In the genomic region with DNA sequence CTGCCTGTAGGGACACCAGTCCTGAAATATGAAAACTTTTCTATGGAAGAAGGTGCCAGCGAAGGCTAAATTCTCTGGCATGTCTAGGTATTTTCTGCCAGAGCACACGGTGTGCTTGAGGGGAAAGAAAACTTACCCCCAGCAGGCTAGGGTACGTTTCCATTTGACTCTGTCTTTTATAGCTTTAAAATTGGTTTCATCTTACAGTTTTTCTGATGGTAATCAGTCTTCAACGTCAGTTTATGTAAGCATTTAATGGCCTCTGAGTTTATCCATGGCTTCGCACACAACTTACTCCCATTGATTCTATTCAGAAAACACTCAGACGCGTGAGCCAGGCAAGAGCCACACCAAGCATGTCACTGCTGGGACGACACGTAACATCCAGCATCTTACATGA, we compare ENCODE assay signal across 27 cellular contexts.
"Had no signal": no experiment of that assay in that cellular context is flagged by ENCODE, and none has a peak within 500 bp of the region (broad histone marks: within the 10 kb centered on the region; RNA-seq: fewer than 3 reads in every experiment).

No MANE protein-coding gene starts in this region.

- H3K36me3 Mint-ChIP-seq: activated naive CD4-positive, alpha-beta T cell treated with anti-CD3 and anti-CD28 coated beads, Interleukin-2, amount 10 ng/mL, durations not matched to agents 7 days and 5 days had no signal

- H3K27ac Mint-ChIP-seq: activated CD4-positive, alpha-beta T cell treated with anti-CD3 and anti-CD28 coated beads for 36 hours; activated CD8-positive, alpha-beta T cell treated with anti-CD3 and anti-CD28 coated beads for 36 hours; activated naive CD4-positive, alpha-beta T cell treated with anti-CD3 and anti-CD28 coated beads, Interleukin-2, amount 10 ng/mL, durations not matched to agents 7 days and 5 days; activated naive CD8-positive, alpha-beta T cell; activated T-cell treated with anti-CD3 and anti-CD28 coated beads, Interleukin-2, amount 50 U/mL, for 72 hours; dendritic cell treated with granulocyte-macrophage colony-stimulating factor and Interleukin-4, amounts not matched to agents 40 ng/mL and 50 ng/mL, for 4 days; endodermal cell had no signal

- H3K4me3 Mint-ChIP-seq: activated CD4-positive, alpha-beta T cell treated with anti-CD3 and anti-CD28 coated beads for 36 hours; activated CD8-positive, alpha-beta T cell treated with anti-CD3 and anti-CD28 coated beads for 36 hours; activated naive CD4-positive, alpha-beta T cell treated with anti-CD3 and anti-CD28 coated beads, Interleukin-2, amount 10 ng/mL, durations not matched to agents 7 days and 5 days; activated naive CD8-positive, alpha-beta T cell; activated T-cell treated with anti-CD3 and anti-CD28 coated beads, Interleukin-2, amount 50 U/mL, for 72 hours; central memory CD8-positive, alpha-beta T cell; dendritic cell treated with granulocyte-macrophage colony-stimulating factor and Interleukin-4, amounts not matched to agents 40 ng/mL and 50 ng/mL, for 4 days; endodermal cell had no signal

- H3K27ac ChIP-seq: brain microvascular endothelial cell, coronary artery, dorsolateral prefrontal cortex, foreskin keratinocyte, gastroesophageal sphincter had no signal

- H3K27me3 ChIP-seq: brain microvascular endothelial cell, dorsolateral prefrontal cortex, gastroesophageal sphincter had no signal

- H3K27me3 Mint-ChIP-seq: activated CD4-positive, alpha-beta T cell treated with anti-CD3 and anti-CD28 coated beads for 36 hours; activated CD8-positive, alpha-beta T cell treated with anti-CD3 and anti-CD28 coated beads for 36 hours; activated naive CD4-positive, alpha-beta T cell treated with anti-CD3 and anti-CD28 coated beads, Interleukin-2, amount 10 ng/mL, durations not matched to agents 7 days and 5 days; activated naive CD8-positive, alpha-beta T cell; central memory CD8-positive, alpha-beta T cell; dendritic cell treated with granulocyte-macrophage colony-stimulating factor and Interleukin-4, amounts not matched to agents 40 ng/mL and 50 ng/mL, for 4 days had no signal

- DNase-seq: activated CD4-positive, alpha-beta T cell treated with anti-CD3 and anti-CD28 coated beads for 36 hours; activated CD4-positive, alpha-beta T cell treated with anti-CD3 and anti-CD28 coated beads, Interleukin-2, amount 50 U/mL, for 1 hour; activated CD4-positive, alpha-beta T cell treated with anti-CD3 and anti-CD28 coated beads, Interleukin-2, amount 50 U/mL, for 48 hours; activated CD4-positive, CD25-positive, alpha-beta regulatory T cell; activated CD4-positive, CD25-positive, alpha-beta regulatory T cell treated with anti-CD3 and anti-CD28 coated beads, Interleukin-2, amount 50 U/mL, for 72 hours; activated CD8-positive, alpha-beta memory T cell treated with anti-CD3 and anti-CD28 coated beads for 24 hours; activated CD8-positive, alpha-beta memory T cell treated with anti-CD3 and anti-CD28 coated beads, Interleukin-2, amount 50 U/mL, for 4 hours; activated CD8-positive, alpha-beta T cell treated with anti-CD3 and anti-CD28 coated beads for 36 hours; activated gamma-delta T cell; activated naive CD4-positive, alpha-beta T cell; activated naive CD4-positive, alpha-beta T cell treated with anti-CD3 and anti-CD28 coated beads, Interleukin-2, amount 10 ng/mL, durations not matched to agents 7 days and 5 days; activated T-cell treated with anti-CD3 and anti-CD28 coated beads, Interleukin-2, amount 50 U/mL, for 1 hour; activated T-cell treated with anti-CD3 and anti-CD28 coated beads, Interleukin-2, amount 50 U/mL, for 72 hours; amniotic stem cell; anterior cingulate cortex; brain microvascular endothelial cell; dorsolateral prefrontal cortex; effector memory CD4-positive, alpha-beta T cell; endodermal cell; foreskin keratinocyte; T-helper 2 cell had no signal

- H3K9me3 Mint-ChIP-seq: activated CD8-positive, alpha-beta T cell treated with anti-CD3 and anti-CD28 coated beads for 36 hours; activated naive CD4-positive, alpha-beta T cell treated with anti-CD3 and anti-CD28 coated beads, Interleukin-2, amount 10 ng/mL, durations not matched to agents 7 days and 5 days; central memory CD8-positive, alpha-beta T cell; dendritic cell treated with granulocyte-macrophage colony-stimulating factor and Interleukin-4, amounts not matched to agents 40 ng/mL and 50 ng/mL, for 4 days had no signal

- H3K4me1 ChIP-seq: foreskin keratinocyte, gastroesophageal sphincter had no signal

- H3K4me3 ChIP-seq: coronary artery, dorsolateral prefrontal cortex, gastroesophageal sphincter had no signal

- H3K9me3 ChIP-seq: gastroesophageal sphincter had no signal

- H3K4me1 Mint-ChIP-seq: activated CD4-positive, alpha-beta T cell treated with anti-CD3 and anti-CD28 coated beads for 36 hours; activated naive CD4-positive, alpha-beta T cell treated with anti-CD3 and anti-CD28 coated beads, Interleukin-2, amount 10 ng/mL, durations not matched to agents 7 days and 5 days; central memory CD8-positive, alpha-beta T cell had no signal

- ATAC-seq: activated CD4-positive, alpha-beta T cell treated with anti-CD3 and anti-CD28 coated beads for 36 hours; activated CD8-positive, alpha-beta T cell treated with anti-CD3 and anti-CD28 coated beads for 36 hours; activated T-cell treated with anti-CD3 and anti-CD28 coated beads, Interleukin-2, amount 50 U/mL, for 72 hours; esophagus mucosa; foreskin keratinocyte; gastroesophageal sphincter had no signal

- H3K36me3 ChIP-seq: brain microvascular endothelial cell had no signal
